ENCODE assay signal across 17 cellular contexts in the genomic region with DNA sequence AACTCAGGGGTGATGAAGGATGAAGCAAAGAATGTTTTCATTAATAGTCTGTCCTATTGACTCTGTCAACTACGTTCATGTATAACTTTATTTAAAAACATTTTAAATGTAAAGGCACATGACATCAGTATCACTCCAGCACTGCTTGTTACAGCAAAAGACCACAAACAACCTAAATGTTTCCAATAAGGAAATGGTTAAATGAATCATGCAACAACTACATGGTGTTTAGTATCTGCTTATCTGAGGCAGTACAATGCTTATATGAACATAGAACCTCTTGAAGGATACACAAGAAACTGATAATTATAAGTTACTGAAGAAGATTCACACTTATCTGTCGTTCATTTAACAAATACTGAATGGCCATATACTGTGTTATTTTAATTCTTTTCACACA.
"Had no signal": no experiment of that assay in that cellular context is flagged by ENCODE, and none has a peak within 500 bp of the region (broad histone marks: within the 10 kb centered on the region; RNA-seq: fewer than 3 reads in every experiment).

No MANE protein-coding gene starts in this region.

- H3K4me3 Mint-ChIP-seq: activated naive CD4-positive, alpha-beta T cell treated with anti-CD3 and anti-CD28 coated beads, Interleukin-2, amount 50 U/mL, for 24 hours; central memory CD8-positive, alpha-beta T cell; naive thymus-derived CD8-positive, alpha-beta T cell; stimulated activated memory B cell treated with anti-CD40 and anti-IgM and Interleukin-4, amounts not matched to agents 10 μg/mL and 1 μg/mL and 100 μg/mL, for 72 hours; T-helper 2 cell treated with Interferon-gamma antibody and Interleukin-4, amounts not matched to agents 5 μg/mL and 100 μg/mL, for 36 hours had no signal

- H3K9me3 Mint-ChIP-seq: activated naive CD4-positive, alpha-beta T cell treated with anti-CD3 and anti-CD28 coated beads, Interleukin-2, amount 50 U/mL, for 24 hours; central memory CD8-positive, alpha-beta T cell; naive thymus-derived CD8-positive, alpha-beta T cell; stimulated activated memory B cell treated with anti-CD40 and anti-IgM and Interleukin-4, amounts not matched to agents 10 μg/mL and 1 μg/mL and 100 μg/mL, for 72 hours; T-helper 2 cell treated with Interferon-gamma antibody and Interleukin-4, amounts not matched to agents 5 μg/mL and 100 μg/mL, for 36 hours had no signal

- H3K9me3 ChIP-seq: tibial artery had no signal

- H3K4me3 ChIP-seq: coronary artery, tibial artery had no signal

- H3K27me3 Mint-ChIP-seq: activated naive CD4-positive, alpha-beta T cell treated with anti-CD3 and anti-CD28 coated beads, Interleukin-2, amount 50 U/mL, for 24 hours; central memory CD8-positive, alpha-beta T cell; naive thymus-derived CD8-positive, alpha-beta T cell; stimulated activated memory B cell treated with anti-CD40 and anti-IgM and Interleukin-4, amounts not matched to agents 10 μg/mL and 1 μg/mL and 100 μg/mL, for 72 hours had no signal

- H3K36me3 ChIP-seq: brain microvascular endothelial cell, tibial artery had no signal

- H3K36me3 Mint-ChIP-seq: activated naive CD4-positive, alpha-beta T cell treated with anti-CD3 and anti-CD28 coated beads, Interleukin-2, amount 50 U/mL, for 24 hours had no signal

- DNase-seq: activated CD4-positive, alpha-beta T cell treated with anti-CD3 and anti-CD28 coated beads for 4 hours; activated effector memory CD4-positive, alpha-beta T cell treated with Interleukin-2 at 50 U/mL for 16 hours; activated T-cell treated with anti-CD3 and anti-CD28 coated beads for 4 hours; anterior cingulate cortex; brain microvascular endothelial cell; effector CD4-positive, alpha-beta T cell; head of caudate nucleus; kidney glomerular epithelial cell; mesenchymal stem cell; naive thymus-derived CD8-positive, alpha-beta T cell; retina; tibial artery had no signal

- ATAC-seq: naive thymus-derived CD8-positive, alpha-beta T cell; stimulated activated memory B cell treated with anti-CD40 and anti-IgM and Interleukin-4, amounts not matched to agents 10 μg/mL and 1 μg/mL and 100 μg/mL, for 72 hours had no signal

- H3K27ac Mint-ChIP-seq: activated naive CD4-positive, alpha-beta T cell treated with anti-CD3 and anti-CD28 coated beads, Interleukin-2, amount 50 U/mL, for 24 hours; naive thymus-derived CD8-positive, alpha-beta T cell; stimulated activated memory B cell treated with anti-CD40 and anti-IgM and Interleukin-4, amounts not matched to agents 10 μg/mL and 1 μg/mL and 100 μg/mL, for 72 hours; T-helper 2 cell treated with Interferon-gamma antibody and Interleukin-4, amounts not matched to agents 5 μg/mL and 100 μg/mL, for 36 hours had no signal

- H3K27me3 ChIP-seq: brain microvascular endothelial cell, tibial artery had no signal
